15 cellular contexts compared by ENCODE assay signal in the genomic region with DNA sequence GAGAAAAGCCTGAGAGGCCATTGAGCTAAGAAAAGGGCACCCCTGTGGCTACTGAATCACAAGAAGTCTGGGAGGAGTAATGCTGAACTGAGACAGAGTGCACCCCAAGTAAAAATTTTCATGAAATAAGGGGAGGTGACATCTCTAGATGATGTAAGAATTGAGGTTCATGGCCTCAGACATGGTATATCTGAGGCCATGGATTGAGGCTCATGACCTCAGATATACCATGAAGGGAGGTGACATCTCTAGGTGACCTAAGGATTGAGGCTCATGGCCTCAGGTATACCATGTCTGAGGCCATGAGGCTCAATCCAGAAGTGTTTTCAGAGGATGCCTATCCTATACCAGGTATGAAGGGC.
DNase-seq lines count a peak whose midpoint lies in the region; ATAC-seq lines count a peak whose summit lies in the region.
"Had no signal": no experiment of that assay in that cellular context is flagged by ENCODE, and none has a peak within 500 bp of the region (broad histone marks: within the 10 kb centered on the region; RNA-seq: fewer than 3 reads in every experiment).

No MANE protein-coding gene starts in this region.

- peaks cover 6 to 7% of the 10 kb centered on the region in 2 donors for H3K36me3 Mint-ChIP-seq in activated T-cell treated with anti-CD3 and anti-CD28 coated beads, Interleukin-2, amount 50 U/mL, for 72 hours (ENCODE audit: insufficient read depth in 2 of 2)
- no peaks in the 10 kb centered on the region for H3K36me3 Mint-ChIP-seq in T-helper 17 cell (ENCODE audit: low read depth)
- no peaks in the 10 kb centered on the region for H3K36me3 Mint-ChIP-seq in stimulated activated memory B cell treated with anti-CD40 and anti-IgM and Interleukin-4, amounts not matched to agents 10 μg/mL and 1 μg/mL and 100 μg/mL, for 72 hours
- H3K36me3 Mint-ChIP-seq: CD14-positive monocyte had no signal

- DNase-seq in activated CD4-positive, CD25-positive, alpha-beta regulatory T cell treated with anti-CD3 and anti-CD28 coated beads, Interleukin-2, amount 50 U/mL, for 72 hours: no peak
- no peak for DNase-seq in activated T-cell treated with anti-CD3 and anti-CD28 coated beads, Interleukin-2, amount 50 U/mL, for 72 hours
- DNase-seq in activated T-cell treated with anti-CD3 and anti-CD28 coated beads for 4 hours: no peak
- no peak for DNase-seq in T-helper 17 cell
- DNase-seq in NCI-H82 treated with DMSO at 0.1 percent for 48 hours (lab: John Stamatoyannopoulos, UW; ENCODE audit: unreplicated experiment): no peak
- DNase-seq: Caco-2; CD8-positive, alpha-beta memory T cell; DND-41; GDM1; GOT3; H9 had no signal

- H3K4me1 Mint-ChIP-seq in activated T-cell treated with anti-CD3 and anti-CD28 coated beads, Interleukin-2, amount 50 U/mL, for 72 hours (ENCODE audit: low read depth): peaks cover 5% of the 10 kb centered on the region
- H3K4me1 Mint-ChIP-seq in T-helper 17 cell: peaks cover 7% of the 10 kb centered on the region
- no peaks in the 10 kb centered on the region for H3K4me1 Mint-ChIP-seq in stimulated activated memory B cell treated with anti-CD40 and anti-IgM and Interleukin-4, amounts not matched to agents 10 μg/mL and 1 μg/mL and 100 μg/mL, for 72 hours
- H3K4me1 Mint-ChIP-seq: CD14-positive monocyte, H9 had no signal

- peaks cover 0 to 3% of the 10 kb centered on the region in 2 donors for H3K9me3 Mint-ChIP-seq in activated T-cell treated with anti-CD3 and anti-CD28 coated beads, Interleukin-2, amount 50 U/mL, for 72 hours
- peaks cover 6% of the 10 kb centered on the region for H3K9me3 Mint-ChIP-seq in stimulated activated memory B cell treated with anti-CD40 and anti-IgM and Interleukin-4, amounts not matched to agents 10 μg/mL and 1 μg/mL and 100 μg/mL, for 72 hours
- H3K9me3 Mint-ChIP-seq: H9 had no signal

- peak; percentile 33 to 41 for ATAC-seq in activated CD4-positive, CD25-positive, alpha-beta regulatory T cell treated with anti-CD3 and anti-CD28 coated beads, Interleukin-2, amount 50 U/mL, for 24 hours
- peak; percentile 80 for ATAC-seq in activated T-cell treated with anti-CD3 and anti-CD28 coated beads, Interleukin-2, amount 50 U/mL, for 72 hours (replicated peaks in 1 of 2)
- peak; percentile 35 for ATAC-seq in T-helper 17 cell
- peak; percentile 31 for ATAC-seq in stimulated activated memory B cell treated with anti-CD40 and anti-IgM and Interleukin-4, amounts not matched to agents 10 μg/mL and 1 μg/mL and 100 μg/mL, for 72 hours
- ATAC-seq in GM18870 (IDR thresholded peaks at IDR 0.05; ENCODE audit: unreplicated experiment): no peak

- H3K27me3 Mint-ChIP-seq in activated T-cell treated with anti-CD3 and anti-CD28 coated beads, Interleukin-2, amount 50 U/mL, for 72 hours (ENCODE audit: low read depth): no peaks in the 10 kb centered on the region
- no peaks in the 10 kb centered on the region for H3K27me3 Mint-ChIP-seq in T-helper 17 cell
- no peaks in the 10 kb centered on the region for H3K27me3 Mint-ChIP-seq in stimulated activated memory B cell treated with anti-CD40 and anti-IgM and Interleukin-4, amounts not matched to agents 10 μg/mL and 1 μg/mL and 100 μg/mL, for 72 hours
- H3K27me3 Mint-ChIP-seq: CD8-positive, alpha-beta memory T cell had no signal

- H3K27ac Mint-ChIP-seq in activated T-cell treated with anti-CD3 and anti-CD28 coated beads, Interleukin-2, amount 50 U/mL, for 72 hours: no peak overlapping the region
- no peak overlapping the region for H3K27ac Mint-ChIP-seq in T-helper 17 cell
- no peak overlapping the region for H3K27ac Mint-ChIP-seq in stimulated activated memory B cell treated with anti-CD40 and anti-IgM and Interleukin-4, amounts not matched to agents 10 μg/mL and 1 μg/mL and 100 μg/mL, for 72 hours
- H3K27ac Mint-ChIP-seq: CD14-positive monocyte; CD8-positive, alpha-beta memory T cell; H9 had no signal

- no peak overlapping the region for H3K4me3 Mint-ChIP-seq in activated T-cell treated with anti-CD3 and anti-CD28 coated beads, Interleukin-2, amount 50 U/mL, for 72 hours
- H3K4me3 Mint-ChIP-seq in T-helper 17 cell: no peak overlapping the region
- no peak overlapping the region for H3K4me3 Mint-ChIP-seq in stimulated activated memory B cell treated with anti-CD40 and anti-IgM and Interleukin-4, amounts not matched to agents 10 μg/mL and 1 μg/mL and 100 μg/mL, for 72 hours
- H3K4me3 Mint-ChIP-seq: CD14-positive monocyte; CD8-positive, alpha-beta memory T cell; H9 had no signal

- H3K9me3 ChIP-seq in T-helper 17 cell (ENCODE audit: control insufficient read depth, low read length, poor library complexity, severe bottlenecking): no peaks in the 10 kb centered on the region
- H3K9me3 ChIP-seq: Caco-2 had no signal
